Comparison of ENCODE assay signal across 13 cellular contexts in genomic region chr9:17905356-17906203, GRCh38.
DNase-seq lines count a peak whose midpoint lies in the region; ATAC-seq and TF ChIP-seq lines count a peak whose summit lies in the region.
"Had no signal": no experiment of that assay in that cellular context is flagged by ENCODE, and none has a peak within 500 bp of the region (broad histone marks: within the 10 kb centered on the region; RNA-seq: fewer than 3 reads in every experiment).

No MANE protein-coding gene starts in this region.

- no peaks in the 10 kb centered on the region for H3K36me3 ChIP-seq in mesodermal cell (ENCODE audit: control insufficient read depth, insufficient read depth, low read length)
- H3K36me3 ChIP-seq in thoracic aorta = no peaks in the 10 kb centered on the region
- H3K36me3 ChIP-seq: left lung had no signal

- H3K4me1 ChIP-seq in mesodermal cell (ENCODE audit: control insufficient read depth, insufficient read depth, low read length, poor library complexity, severe bottlenecking) = peaks cover 3% of the 10 kb centered on the region
- peaks cover 5 to 19% of the 10 kb centered on the region in 2 donors for H3K4me1 ChIP-seq in thoracic aorta (ENCODE audit: control insufficient read depth in 1 of 2, low read depth in 2 of 2)
- H3K4me1 ChIP-seq: left lung had no signal

- DNase-seq in NCI-H2171 treated with DMSO at 0.1 percent for 48 hours (lab: John Stamatoyannopoulos, UW) = peak; percentile 31
- no peak for DNase-seq in NCI-H2171 (lab: John Stamatoyannopoulos, UW)
- no peak for DNase-seq in dorsolateral prefrontal cortex
- no peak for DNase-seq in thoracic aorta (ENCODE audit: low spot score)
- no peak for DNase-seq in NCI-H1436 (lab: John Stamatoyannopoulos, UW)
- no peak for DNase-seq in DMS79 (lab: John Stamatoyannopoulos, UW)
- no peak for DNase-seq in germinal center (ENCODE audit: low spot score)
- DNase-seq: activated T-cell treated with anti-CD3 and anti-CD28 coated beads, Interleukin-2, amount 50 U/mL, for 1 hour; DND-41; KBM-7; SHP77 treated with DMSO at 0.1 percent for 48 hours had no signal

- WGBS in mesodermal cell (ENCODE audit: insufficient coverage in 2 of 2), 2 experiments = 18 to 32% methylated on average over 6 to 21 of the region's 26 CpGs

- H3K9me3 ChIP-seq in mesodermal cell (ENCODE audit: control insufficient read depth, low read length) (no peaks in the 10 kb centered on the region), thoracic aorta (no peaks in the 10 kb centered on the region)
- H3K9me3 ChIP-seq: left lung had no signal

- TF ChIP-seq CTCF in dorsolateral prefrontal cortex (IDR thresholded peaks at IDR 0.05 in 54 of 56, conservative IDR thresholded peaks at IDR 0.05 in 2 of 56; ENCODE audit: low read depth in 1 of 56, partially characterized antibody in 56 of 56) (no peak), thoracic aorta (IDR thresholded peaks at IDR 0.05) (no peak)

- intact Hi-C loops in dorsolateral prefrontal cortex (cut with DNase I) = no loop called here

- H3K4me3 ChIP-seq in dorsolateral prefrontal cortex = peak overlapping the region in 57 of 59 donors; percentile 7 to 65 (median 47)
- H3K4me3 ChIP-seq in mesodermal cell (ENCODE audit: extremely low read depth, insufficient read depth, low read length, poor library complexity, severe bottlenecking) = peak overlapping the region; percentile 35
- H3K4me3 ChIP-seq in thoracic aorta = peak overlapping the region; percentile 91
- H3K4me3 ChIP-seq: left lung had no signal

- H3K27ac ChIP-seq in dorsolateral prefrontal cortex (no peak overlapping the region), mesodermal cell (ENCODE audit: low read depth, low read length, severe bottlenecking) (no peak overlapping the region), thoracic aorta (peak overlapping the region; percentile 87 to 90)
- H3K27ac ChIP-seq: left lung had no signal

- H3K27me3 ChIP-seq in dorsolateral prefrontal cortex (peaks cover 0 to 68% (median 36%) of the 10 kb centered on the region in 45 donors), thoracic aorta (replicated peaks; ENCODE audit: insufficient read depth) (no peaks in the 10 kb centered on the region)

- no peak for ATAC-seq in thoracic aorta (ENCODE audit: insufficient number of reproducible peaks, low FRiP score, low read depth)

Comparison
In these comparisons a context has a peak if more than half of its experiments do, and no peak if none do; other contexts are left out.
1. H3K27ac ChIP-seq: peak in thoracic aorta (2 of 2); none in dorsolateral prefrontal cortex (0 of 59) and mesodermal cell (single experiment).
2. H3K4me3 ChIP-seq: peak in every context shown above with its lines; median percentile 91 in thoracic aorta; 47 in dorsolateral prefrontal cortex; 35 in mesodermal cell.